In the genomic region with DNA sequence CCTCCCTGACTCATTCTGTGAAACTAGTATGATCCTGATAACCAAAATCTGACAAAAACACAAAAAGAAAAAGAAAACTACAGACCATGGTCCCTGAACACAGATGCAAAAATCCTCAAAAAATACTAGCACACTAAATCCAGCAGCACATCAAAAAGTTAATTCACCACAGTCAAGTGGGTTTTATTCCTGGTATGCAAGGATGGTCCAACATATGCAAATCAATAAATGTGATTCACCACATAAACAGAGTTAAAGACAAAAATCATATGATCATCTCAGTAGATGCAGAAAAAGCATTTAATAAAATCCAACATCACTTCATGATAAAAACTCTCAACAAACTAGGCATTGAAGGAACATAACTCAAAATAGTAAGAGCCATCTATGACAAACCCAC, we compare ENCODE assay signal across 25 cellular contexts. TPM values are rescaled to one million over a fixed set of nuclear protein-coding genes. Genes with fewer than 3 reads are reported as not detected.
A peak's percentile ranks its signal among the peaks of the same experiment; 100 is the strongest.
DNase-seq lines count a peak whose midpoint lies in the region; ATAC-seq, FAIRE-seq and TF ChIP-seq lines count a peak whose summit lies in the region.
"Had no signal": no experiment of that assay in that cellular context is flagged by ENCODE, and none has a peak within 500 bp of the region (broad histone marks: within the 10 kb centered on the region; RNA-seq: fewer than 3 reads in every experiment).

No MANE protein-coding gene starts in this region.

- peak; percentile 13 for FAIRE-seq in A549 (lab: Jason Lieb, UNC)
- peak; percentile 48 for FAIRE-seq in endometrium (lab: Jason Lieb, UNC)
- FAIRE-seq: GM12878, GM12892, GM19239 had no signal

- DNase-seq in A549 (ENCODE audit: low read depth in 1 of 2, low spot score in 1 of 2) (no peak), mesenteric fat pad (ENCODE audit: low spot score) (no peak)
- DNase-seq: ACHN; BE2C; C1 segment of cervical spinal cord; CD4-positive, alpha-beta memory T cell; CD4-positive, CD25-positive, alpha-beta regulatory T cell; CD8-positive, alpha-beta memory T cell; COR-L47; DMS 273 treated with DMSO at 0.1 percent for 48 hours; DMS153; DMS53; DMS79; DND-41; EL; GDM1 had no signal

- POLR2A ChIA-PET in A549 (lab: Yijun Ruan, JAX) (no interaction called here), HEK293 (lab: Yijun Ruan, JAX) (no interaction called here)

- H3K27ac ChIP-seq in A549 (no peak overlapping the region), HEK293 (ENCODE audit: extremely low read depth, low read depth, low read length) (no peak overlapping the region)
- H3K27ac ChIP-seq: 22Rv1, BLaER1 had no signal

- H3K4me1 ChIP-seq in A549 (no peaks in the 10 kb centered on the region), HEK293 (ENCODE audit: control insufficient read depth, insufficient read depth, low read length) (no peaks in the 10 kb centered on the region)
- H3K4me1 ChIP-seq: BE2C, BLaER1 had no signal

- ATAC-seq in A549, result no peak
- no peak for ATAC-seq in HG03442 (IDR thresholded peaks at IDR 0.05; ENCODE audit: unreplicated experiment)
- ATAC-seq: GM12878 had no signal

- TF ChIP-seq RAD21 in A549 (conservative IDR thresholded peaks at IDR 0.05 in 1 of 2, IDR thresholded peaks at IDR 0.05 in 1 of 2), result no peak

- TF ChIP-seq POLR2A in A549 (IDR thresholded peaks at IDR 0.05; ENCODE audit: low read length), result no peak

- no peak for TF ChIP-seq EP300 in A549 (IDR thresholded peaks at IDR 0.05)

- no peaks in the 10 kb centered on the region for H3K36me3 ChIP-seq in HEK293 (ENCODE audit: control insufficient read depth in 2 of 2, insufficient read depth in 1 of 2, low read length in 2 of 2)
- H3K36me3 ChIP-seq: BE2C, BLaER1 had no signal

- H3K4me2 ChIP-seq in A549, result no peak overlapping the region
- H3K4me2 ChIP-seq: BLaER1 had no signal

- H3K9me3 ChIP-seq in A549 (peaks cover 35% of the 10 kb centered on the region), HEK293 (ENCODE audit: control insufficient read depth, insufficient read depth, low read depth, low read length) (no peaks in the 10 kb centered on the region)
- H3K9me3 ChIP-seq: BE2C had no signal

- H3K4me3 ChIP-seq in A549, result no peak overlapping the region
- no peak overlapping the region for H3K4me3 ChIP-seq in HEK293 (ENCODE audit: low read depth, low read length)
- H3K4me3 ChIP-seq: BLaER1, GM12878 had no signal

- CTCF ChIA-PET in A549 (lab: Yijun Ruan, JAX), result no interaction called here
- CTCF ChIA-PET in HEK293 (lab: Yijun Ruan, JAX), result interaction anchor here (0.7 kb wide), 1 partner anchor 10 kb away, joined by 3 read pairs; no protein-coding TSS in a partner anchor

- no peak for TF ChIP-seq CTCF in A549 (IDR thresholded peaks at IDR 0.05)
- no peak for TF ChIP-seq CTCF in HEK293 (tag by site-specific recombination; IDR thresholded peaks at IDR 0.05)

TF ChIP-seq in A549, 52 proteins besides CTCF, POLR2A, EP300 and RAD21 (continues in another document):
- TF ChIP-seq RARB (CRISPR knock-in tag; IDR thresholded peaks at IDR 0.05) (no peak), ESRRA (IDR thresholded peaks at IDR 0.05; ENCODE audit: borderline replicate concordance, low read length) (no peak), HOXB13 (CRISPR knock-in tag; IDR thresholded peaks at IDR 0.05; ENCODE audit: low read depth) (no peak), ZNF302 (CRISPR knock-in tag; IDR thresholded peaks at IDR 0.05) (no peak), HDAC2 (IDR thresholded peaks at IDR 0.05) (no peak)
- TF ChIP-seq, protein P1, sequence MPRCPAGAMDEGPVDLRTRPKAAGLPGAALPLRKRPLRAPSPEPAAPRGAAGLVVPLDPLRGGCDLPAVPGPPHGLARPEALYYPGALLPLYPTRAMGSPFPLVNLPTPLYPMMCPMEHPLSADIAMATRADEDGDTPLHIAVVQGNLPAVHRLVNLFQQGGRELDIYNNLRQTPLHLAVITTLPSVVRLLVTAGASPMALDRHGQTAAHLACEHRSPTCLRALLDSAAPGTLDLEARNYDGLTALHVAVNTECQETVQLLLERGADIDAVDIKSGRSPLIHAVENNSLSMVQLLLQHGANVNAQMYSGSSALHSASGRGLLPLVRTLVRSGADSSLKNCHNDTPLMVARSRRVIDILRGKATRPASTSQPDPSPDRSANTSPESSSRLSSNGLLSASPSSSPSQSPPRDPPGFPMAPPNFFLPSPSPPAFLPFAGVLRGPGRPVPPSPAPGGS (IDR thresholded peaks at IDR 0.05), result no peak
- TF ChIP-seq, protein P2, sequence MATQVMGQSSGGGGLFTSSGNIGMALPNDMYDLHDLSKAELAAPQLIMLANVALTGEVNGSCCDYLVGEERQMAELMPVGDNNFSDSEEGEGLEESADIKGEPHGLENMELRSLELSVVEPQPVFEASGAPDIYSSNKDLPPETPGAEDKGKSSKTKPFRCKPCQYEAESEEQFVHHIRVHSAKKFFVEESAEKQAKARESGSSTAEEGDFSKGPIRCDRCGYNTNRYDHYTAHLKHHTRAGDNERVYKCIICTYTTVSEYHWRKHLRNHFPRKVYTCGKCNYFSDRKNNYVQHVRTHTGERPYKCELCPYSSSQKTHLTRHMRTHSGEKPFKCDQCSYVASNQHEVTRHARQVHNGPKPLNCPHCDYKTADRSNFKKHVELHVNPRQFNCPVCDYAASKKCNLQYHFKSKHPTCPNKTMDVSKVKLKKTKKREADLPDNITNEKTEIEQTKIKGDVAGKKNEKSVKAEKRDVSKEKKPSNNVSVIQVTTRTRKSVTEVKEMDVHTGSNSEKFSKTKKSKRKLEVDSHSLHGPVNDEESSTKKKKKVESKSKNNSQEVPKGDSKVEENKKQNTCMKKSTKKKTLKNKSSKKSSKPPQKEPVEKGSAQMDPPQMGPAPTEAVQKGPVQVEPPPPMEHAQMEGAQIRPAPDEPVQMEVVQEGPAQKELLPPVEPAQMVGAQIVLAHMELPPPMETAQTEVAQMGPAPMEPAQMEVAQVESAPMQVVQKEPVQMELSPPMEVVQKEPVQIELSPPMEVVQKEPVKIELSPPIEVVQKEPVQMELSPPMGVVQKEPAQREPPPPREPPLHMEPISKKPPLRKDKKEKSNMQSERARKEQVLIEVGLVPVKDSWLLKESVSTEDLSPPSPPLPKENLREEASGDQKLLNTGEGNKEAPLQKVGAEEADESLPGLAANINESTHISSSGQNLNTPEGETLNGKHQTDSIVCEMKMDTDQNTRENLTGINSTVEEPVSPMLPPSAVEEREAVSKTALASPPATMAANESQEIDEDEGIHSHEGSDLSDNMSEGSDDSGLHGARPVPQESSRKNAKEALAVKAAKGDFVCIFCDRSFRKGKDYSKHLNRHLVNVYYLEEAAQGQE (IDR thresholded peaks at IDR 0.05), result no peak

TF ChIP-seq in HEK293, 187 proteins besides CTCF, POLR2A, EP300 and RAD21 (continues in another document):
- TF ChIP-seq, protein P3, sequence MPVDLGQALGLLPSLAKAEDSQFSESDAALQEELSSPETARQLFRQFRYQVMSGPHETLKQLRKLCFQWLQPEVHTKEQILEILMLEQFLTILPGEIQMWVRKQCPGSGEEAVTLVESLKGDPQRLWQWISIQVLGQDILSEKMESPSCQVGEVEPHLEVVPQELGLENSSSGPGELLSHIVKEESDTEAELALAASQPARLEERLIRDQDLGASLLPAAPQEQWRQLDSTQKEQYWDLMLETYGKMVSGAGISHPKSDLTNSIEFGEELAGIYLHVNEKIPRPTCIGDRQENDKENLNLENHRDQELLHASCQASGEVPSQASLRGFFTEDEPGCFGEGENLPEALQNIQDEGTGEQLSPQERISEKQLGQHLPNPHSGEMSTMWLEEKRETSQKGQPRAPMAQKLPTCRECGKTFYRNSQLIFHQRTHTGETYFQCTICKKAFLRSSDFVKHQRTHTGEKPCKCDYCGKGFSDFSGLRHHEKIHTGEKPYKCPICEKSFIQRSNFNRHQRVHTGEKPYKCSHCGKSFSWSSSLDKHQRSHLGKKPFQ (tag by site-specific recombination; IDR thresholded peaks at IDR 0.05), result no peak
- TF ChIP-seq ZNF133 (tag by site-specific recombination; IDR thresholded peaks at IDR 0.05) (peak; percentile 90), BCL11A (tag by site-specific recombination; IDR thresholded peaks at IDR 0.05; ENCODE audit: low read depth) (no peak), ZNF677 (tag by site-specific recombination; IDR thresholded peaks at IDR 0.05) (no peak)
- TF ChIP-seq, protein P4, sequence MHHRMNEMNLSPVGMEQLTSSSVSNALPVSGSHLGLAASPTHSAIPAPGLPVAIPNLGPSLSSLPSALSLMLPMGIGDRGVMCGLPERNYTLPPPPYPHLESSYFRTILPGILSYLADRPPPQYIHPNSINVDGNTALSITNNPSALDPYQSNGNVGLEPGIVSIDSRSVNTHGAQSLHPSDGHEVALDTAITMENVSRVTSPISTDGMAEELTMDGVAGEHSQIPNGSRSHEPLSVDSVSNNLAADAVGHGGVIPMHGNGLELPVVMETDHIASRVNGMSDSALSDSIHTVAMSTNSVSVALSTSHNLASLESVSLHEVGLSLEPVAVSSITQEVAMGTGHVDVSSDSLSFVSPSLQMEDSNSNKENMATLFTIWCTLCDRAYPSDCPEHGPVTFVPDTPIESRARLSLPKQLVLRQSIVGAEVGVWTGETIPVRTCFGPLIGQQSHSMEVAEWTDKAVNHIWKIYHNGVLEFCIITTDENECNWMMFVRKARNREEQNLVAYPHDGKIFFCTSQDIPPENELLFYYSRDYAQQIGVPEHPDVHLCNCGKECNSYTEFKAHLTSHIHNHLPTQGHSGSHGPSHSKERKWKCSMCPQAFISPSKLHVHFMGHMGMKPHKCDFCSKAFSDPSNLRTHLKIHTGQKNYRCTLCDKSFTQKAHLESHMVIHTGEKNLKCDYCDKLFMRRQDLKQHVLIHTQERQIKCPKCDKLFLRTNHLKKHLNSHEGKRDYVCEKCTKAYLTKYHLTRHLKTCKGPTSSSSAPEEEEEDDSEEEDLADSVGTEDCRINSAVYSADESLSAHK (tag by site-specific recombination; IDR thresholded peaks at IDR 0.05), result no peak

RNA-seq across cellular contexts. Expression of a gene that starts 12.8 kb away (rescaled TPM):
- polyA plus RNA-seq in A549 (2011; rRNA removed), result 1.1 and 4.5 TPM in 2 replicates
- polyA plus RNA-seq in A549 (2012; cell fraction: cytosol; rRNA removed), result 1.6 and 2.6 TPM in 2 replicates
- polyA plus RNA-seq in A549 (2012; cell fraction: nucleus; rRNA removed), result 2.5 and 2.8 TPM in 2 replicates
- 1.8 to 2.5 TPM (median 2.2 TPM) in 3 replicates for polyA plus RNA-seq in A549 (2017; fragmentation: RNase III; extraction: RNeasy Plus Mini Kit Qiagen cat#74134 plus additional on column Dnase treatment)
- 0.37 and 5.2 TPM in 2 replicates for polyA minus RNA-seq in A549 (2011; rRNA and poly(A)+ RNA removed)
- 4.0 TPM for total RNA-seq in mesenteric fat pad
- total RNA-seq: CD4-positive, CD25-positive, alpha-beta regulatory T cell had no signal
- polyA plus RNA-seq: CD14-positive monocyte had no signal

RNA-seq across cellular contexts. Expression of a gene that starts 12.9 kb away (rescaled TPM):
- polyA plus RNA-seq in A549 (2011; rRNA removed), result 42.3 and 42.5 TPM in 2 replicates
- polyA plus RNA-seq in A549 (2012; cell fraction: cytosol; rRNA removed), result 8.8 and 9.0 TPM in 2 replicates
- polyA plus RNA-seq in A549 (2012; cell fraction: nucleus; rRNA removed), result 6.1 and 8.5 TPM in 2 replicates
- 19.4 to 21.2 TPM (median 20.0 TPM) in 3 replicates for polyA plus RNA-seq in A549 (2017; fragmentation: RNase III; extraction: RNeasy Plus Mini Kit Qiagen cat#74134 plus additional on column Dnase treatment)
- 41.0 and 44.1 TPM in 2 replicates for polyA minus RNA-seq in A549 (2011; rRNA and poly(A)+ RNA removed)
- total RNA-seq in mesenteric fat pad, result 21.6 TPM
